ENCODE assay signal across 39 cellular contexts in genomic region chr7:51148216-51148615, GRCh38.
"Had no signal": no experiment of that assay in that cellular context is flagged by ENCODE, and none has a peak within 500 bp of the region (broad histone marks: within the 10 kb centered on the region; RNA-seq: fewer than 3 reads in every experiment).

No MANE protein-coding gene starts in this region.

- H3K27me3 Mint-ChIP-seq: activated naive CD8-positive, alpha-beta T cell treated with anti-CD3 and anti-CD28 coated beads for 36 hours; activated naive CD8-positive, alpha-beta T cell treated with anti-CD3 and anti-CD28 coated beads, Interleukin-2, amount 10 ng/mL, durations not matched to agents 7 days and 5 days; brain had no signal

- H3K4me1 ChIP-seq: adrenal gland, ascending aorta, breast epithelium had no signal

- H3K36me3 Mint-ChIP-seq: activated naive CD4-positive, alpha-beta T cell treated with anti-CD3 and anti-CD28 coated beads, Interleukin-2, amount 50 U/mL, for 24 hours; activated naive CD8-positive, alpha-beta T cell; activated naive CD8-positive, alpha-beta T cell treated with anti-CD3 and anti-CD28 coated beads for 36 hours; activated naive CD8-positive, alpha-beta T cell treated with anti-CD3 and anti-CD28 coated beads, Interleukin-2, amount 10 ng/mL, durations not matched to agents 7 days and 5 days had no signal

- H3K4me3 ChIP-seq: adrenal gland, ascending aorta, body of pancreas, breast epithelium, cardiac muscle cell had no signal

- H3K36me3 ChIP-seq: adrenal gland, ascending aorta, brain microvascular endothelial cell, breast epithelium, cardiac muscle cell had no signal

- DNase-seq: activated effector memory CD4-positive, alpha-beta T cell treated with anti-CD3 and anti-CD28 coated beads, Interleukin-2, amount 50 U/mL, for 16 hours; activated effector memory CD4-positive, alpha-beta T cell treated with Interleukin-2 at 50 U/mL for 16 hours; activated gamma-delta T cell; activated gamma-delta T cell treated with Interleukin-2 at 50 U/mL for 16 hours; activated naive CD4-positive, alpha-beta T cell; activated naive CD4-positive, alpha-beta T cell treated with anti-CD3 and anti-CD28 coated beads for 36 hours; activated naive CD4-positive, alpha-beta T cell treated with anti-CD3 and anti-CD28 coated beads, Interleukin-2, amount 50 U/mL, for 16 hours; activated naive CD8-positive, alpha-beta T cell treated with anti-CD3 and anti-CD28 coated beads for 36 hours; activated naive CD8-positive, alpha-beta T cell treated with anti-CD3 and anti-CD28 coated beads, Interleukin-2, amount 10 ng/mL, durations not matched to agents 7 days and 5 days; activated naive CD8-positive, alpha-beta T cell treated with anti-CD3 and anti-CD28 coated beads, Interleukin-2, amount 50 U/mL, for 24 hours; activated T-cell treated with anti-CD3 and anti-CD28 coated beads, Interleukin-2, amount 50 U/mL, for 1 hour; activated T-cell treated with anti-CD3 and anti-CD28 coated beads, Interleukin-2, amount 50 U/mL, for 24 hours; activated T-cell treated with anti-CD3 and anti-CD28 coated beads, Interleukin-2, amount 50 U/mL, for 4 hours; activated T-cell treated with anti-CD3 and anti-CD28 coated beads, Interleukin-2, amount 50 U/mL, for 48 hours; activated T-cell treated with anti-CD3 and anti-CD28 coated beads, Interleukin-2, amount 50 U/mL, for 72 hours; adrenal gland; amniotic stem cell; amygdala; anterior cingulate cortex; aorta; body of pancreas; brain microvascular endothelial cell; caudate nucleus; central memory CD4-positive, alpha-beta T cell; cerebellar nuclear complex had no signal

- H3K27ac Mint-ChIP-seq: activated naive CD4-positive, alpha-beta T cell treated with anti-CD3 and anti-CD28 coated beads for 36 hours; activated naive CD4-positive, alpha-beta T cell treated with anti-CD3 and anti-CD28 coated beads, Interleukin-2, amount 50 U/mL, for 24 hours; activated naive CD4-positive, alpha-beta T cell treated with anti-CD3 and anti-CD28 coated beads, Interleukin-2, amount 50 U/mL, for 72 hours; activated naive CD8-positive, alpha-beta T cell; activated naive CD8-positive, alpha-beta T cell treated with anti-CD3 and anti-CD28 coated beads for 36 hours; activated naive CD8-positive, alpha-beta T cell treated with anti-CD3 and anti-CD28 coated beads, Interleukin-2, amount 10 ng/mL, durations not matched to agents 7 days and 5 days; activated naive CD8-positive, alpha-beta T cell treated with anti-CD3 and anti-CD28 coated beads, Interleukin-2, amount 50 U/mL, for 24 hours; activated T-cell treated with anti-CD3 and anti-CD28 coated beads, Interleukin-2, amount 50 U/mL, for 24 hours; activated T-cell treated with anti-CD3 and anti-CD28 coated beads, Interleukin-2, amount 50 U/mL, for 72 hours; activated T-helper 1 cell treated with anti-CD3 and anti-CD28 coated beads, Interleukin-12 subunit alpha, Interleukin-12 subunit beta, Interleukin-2, Interleukin-4 antibody, amounts not matched to agents 30 ng/mL and 10 ng/mL and 1 ng/mL, durations not matched to agents 14 hours and 24 hours and 36 hours; activated T-helper 17 cell treated with anti-CD3 and anti-CD28 coated beads, Interleukin-2, amount 50 U/mL, for 72 hours; activated T-helper 2 cell treated with anti-CD3 and anti-CD28 coated beads, Interferon-gamma antibody, Interleukin-2, Interleukin-4, amounts not matched to agents 10 μg/mL and 5 μg/mL and 100 μg/mL, durations not matched to agents 14 hours and 24 hours and 36 hours; brain had no signal

- H3K4me1 Mint-ChIP-seq: activated naive CD4-positive, alpha-beta T cell treated with anti-CD3 and anti-CD28 coated beads, Interleukin-2, amount 50 U/mL, for 24 hours; activated naive CD8-positive, alpha-beta T cell treated with anti-CD3 and anti-CD28 coated beads for 36 hours; activated naive CD8-positive, alpha-beta T cell treated with anti-CD3 and anti-CD28 coated beads, Interleukin-2, amount 10 ng/mL, durations not matched to agents 7 days and 5 days; activated naive CD8-positive, alpha-beta T cell treated with anti-CD3 and anti-CD28 coated beads, Interleukin-2, amount 50 U/mL, for 24 hours; activated T-helper 17 cell treated with anti-CD3 and anti-CD28 coated beads, Interleukin-2, amount 50 U/mL, for 72 hours; central memory CD8-positive, alpha-beta T cell had no signal

- H3K27ac ChIP-seq: adrenal gland, ascending aorta, body of pancreas, brain microvascular endothelial cell, breast epithelium, cardiac muscle cell had no signal

- H3K27me3 ChIP-seq: adrenal gland, ascending aorta, body of pancreas, breast epithelium, cardiac muscle cell had no signal

- ATAC-seq: activated naive CD4-positive, alpha-beta T cell treated with anti-CD3 and anti-CD28 coated beads, Interleukin-2, amount 50 U/mL, for 72 hours; activated naive CD8-positive, alpha-beta T cell treated with anti-CD3 and anti-CD28 coated beads, Interleukin-2, amount 50 U/mL, for 24 hours; activated T-cell treated with anti-CD3 and anti-CD28 coated beads, Interleukin-2, amount 50 U/mL, for 4 hours; activated T-cell treated with anti-CD3 and anti-CD28 coated beads, Interleukin-2, amount 50 U/mL, for 72 hours; activated T-helper 17 cell treated with anti-CD3 and anti-CD28 coated beads, Interleukin-2, amount 50 U/mL, for 72 hours; body of pancreas had no signal

- H3K9me3 ChIP-seq: adrenal gland had no signal

- H3K4me3 Mint-ChIP-seq: activated naive CD4-positive, alpha-beta T cell treated with anti-CD3 and anti-CD28 coated beads for 36 hours; activated naive CD4-positive, alpha-beta T cell treated with anti-CD3 and anti-CD28 coated beads, Interleukin-2, amount 50 U/mL, for 24 hours; activated naive CD8-positive, alpha-beta T cell; activated naive CD8-positive, alpha-beta T cell treated with anti-CD3 and anti-CD28 coated beads for 36 hours; activated naive CD8-positive, alpha-beta T cell treated with anti-CD3 and anti-CD28 coated beads, Interleukin-2, amount 10 ng/mL, durations not matched to agents 7 days and 5 days; activated naive CD8-positive, alpha-beta T cell treated with anti-CD3 and anti-CD28 coated beads, Interleukin-2, amount 50 U/mL, for 24 hours; activated T-cell treated with anti-CD3 and anti-CD28 coated beads, Interleukin-2, amount 50 U/mL, for 24 hours; activated T-cell treated with anti-CD3 and anti-CD28 coated beads, Interleukin-2, amount 50 U/mL, for 4 hours; activated T-cell treated with anti-CD3 and anti-CD28 coated beads, Interleukin-2, amount 50 U/mL, for 72 hours; activated T-helper 1 cell treated with anti-CD3 and anti-CD28 coated beads, Interleukin-12 subunit alpha, Interleukin-12 subunit beta, Interleukin-2, Interleukin-4 antibody, amounts not matched to agents 30 ng/mL and 10 ng/mL and 1 ng/mL, durations not matched to agents 14 hours and 24 hours and 36 hours; activated T-helper 17 cell treated with anti-CD3 and anti-CD28 coated beads, Interleukin-2, amount 50 U/mL, for 72 hours; brain; central memory CD8-positive, alpha-beta T cell had no signal

- FAIRE-seq: astrocyte, bronchial epithelial cell, colon had no signal
